11 cellular contexts compared by ENCODE assay signal in the genomic region with DNA sequence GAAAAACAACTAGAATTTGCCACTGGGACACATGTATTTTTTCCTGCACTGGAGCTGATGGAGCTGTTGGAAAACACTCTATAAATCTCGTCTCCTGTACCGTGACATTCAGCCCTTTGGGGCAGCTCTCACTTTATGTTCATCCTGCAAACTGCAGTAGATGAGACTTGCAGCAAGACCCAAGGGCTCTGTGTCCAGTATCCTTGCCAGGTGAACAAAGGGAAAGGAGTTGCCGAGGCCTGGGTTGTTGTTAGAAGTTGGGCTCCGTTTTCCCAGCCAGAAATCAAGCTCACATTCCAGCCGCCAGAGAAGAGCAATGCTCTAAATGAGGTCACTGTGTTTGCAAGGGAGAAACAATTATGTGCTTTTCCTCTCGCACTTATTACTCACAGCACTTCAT.
DNase-seq lines count a peak whose midpoint lies in the region; ATAC-seq, FAIRE-seq and TF ChIP-seq lines count a peak whose summit lies in the region.
"Had no signal": no experiment of that assay in that cellular context is flagged by ENCODE, and none has a peak within 500 bp of the region (broad histone marks: within the 10 kb centered on the region; RNA-seq: fewer than 3 reads in every experiment).

No MANE protein-coding gene starts in this region.

- H3K27me3 ChIP-seq in astrocyte (ENCODE audit: insufficient read depth, low read length), result no peaks in the 10 kb centered on the region
- H3K27me3 ChIP-seq in left ventricle myocardium inferior (ENCODE audit: low read depth), result no peaks in the 10 kb centered on the region

- H3K79me2 ChIP-seq in astrocyte (ENCODE audit: insufficient read depth, low read length), result no peaks in the 10 kb centered on the region

- H3K4me3 ChIP-seq in astrocyte (ENCODE audit: insufficient read depth, low read depth, low read length), result no peak overlapping the region
- H3K4me3 ChIP-seq in left ventricle myocardium inferior, result no peak overlapping the region

- H3K9me3 Mint-ChIP-seq in astrocyte (ENCODE audit: unreplicated experiment), result no peaks in the 10 kb centered on the region
- H3K9me3 Mint-ChIP-seq: central memory CD8-positive, alpha-beta T cell had no signal

- H2AFZ ChIP-seq in astrocyte (ENCODE audit: low read depth, low read length), result peak overlapping the region; percentile 47

- peak overlapping the region; percentile 38 for H3K4me2 ChIP-seq in astrocyte (ENCODE audit: low read length)

- H3K36me3 Mint-ChIP-seq in astrocyte (ENCODE audit: low read depth, unreplicated experiment), result no peaks in the 10 kb centered on the region

- intact Hi-C loops in left ventricle myocardium inferior (cut with micrococcal nuclease), result no loop called here

- no peak for FAIRE-seq in astrocyte (lab: Jason Lieb, UNC)
- FAIRE-seq: islet of Langerhans had no signal

- TF ChIP-seq CTCF in astrocyte (IDR thresholded peaks at IDR 0.05; ENCODE audit: insufficient read depth, low read depth, low read length) (peak; percentile 10), left ventricle myocardium inferior (IDR thresholded peaks at IDR 0.05; ENCODE audit: borderline replicate concordance) (peak; percentile 44)

- peaks cover 11% of the 10 kb centered on the region for H3K4me1 Mint-ChIP-seq in astrocyte (ENCODE audit: low read depth, unreplicated experiment)
- H3K4me1 Mint-ChIP-seq: central memory CD8-positive, alpha-beta T cell had no signal

- no peak overlapping the region for H3K4me3 Mint-ChIP-seq in astrocyte (ENCODE audit: unreplicated experiment)
- H3K4me3 Mint-ChIP-seq: central memory CD8-positive, alpha-beta T cell had no signal

- H3K27ac ChIP-seq in astrocyte (ENCODE audit: low read depth, low read length), result no peak overlapping the region
- H3K27ac ChIP-seq in left ventricle myocardium inferior (replicated peaks), result peak overlapping the region; percentile 15

- peak overlapping the region; percentile 80 for H3K27ac Mint-ChIP-seq in astrocyte (ENCODE audit: unreplicated experiment)

- peaks cover 3% of the 10 kb centered on the region for H3K27me3 Mint-ChIP-seq in astrocyte (ENCODE audit: low read depth, unreplicated experiment)
- H3K27me3 Mint-ChIP-seq: central memory CD8-positive, alpha-beta T cell had no signal

- no peaks in the 10 kb centered on the region for H4K20me1 ChIP-seq in astrocyte (ENCODE audit: insufficient read depth, low read length)

- no peaks in the 10 kb centered on the region for H3K4me1 ChIP-seq in astrocyte (ENCODE audit: insufficient read depth, low read length)
- H3K4me1 ChIP-seq in left ventricle myocardium inferior, result peaks cover 11% of the 10 kb centered on the region

- peak; percentile 77 for DNase-seq in GM03348 (ENCODE audit: low spot score)
- peak; percentile 66 for DNase-seq in astrocyte (ENCODE audit: low read depth)
- DNase-seq in left ventricle myocardium inferior, result no peak
- peak; percentile 64 for DNase-seq in retina
- DNase-seq in activated effector memory CD4-positive, alpha-beta T cell treated with anti-CD3 and anti-CD28 coated beads, Interleukin-2, amount 50 U/mL, for 16 hours, result no peak
- no peak for DNase-seq in HPDE6-E6E7 (ENCODE audit: extremely low spot score)
- DNase-seq: stimulated activated CD4-positive, alpha-beta T cell treated with anti-CD3 and anti-CD28 coated beads, Interleukin-15, amount 100 ng/mL, for 24 hours had no signal

- H3K9me3 ChIP-seq in astrocyte (ENCODE audit: insufficient read depth, low read depth, low read length) (no peaks in the 10 kb centered on the region), left ventricle myocardium inferior (replicated peaks) (no peaks in the 10 kb centered on the region)

- ATAC-seq in GM19452 (IDR thresholded peaks at IDR 0.05; ENCODE audit: unreplicated experiment) (no peak), HG02885 (IDR thresholded peaks at IDR 0.05; ENCODE audit: poor library complexity, unreplicated experiment) (no peak)

- H3K36me3 ChIP-seq in astrocyte (ENCODE audit: insufficient read depth, low read length), result no peaks in the 10 kb centered on the region
- no peaks in the 10 kb centered on the region for H3K36me3 ChIP-seq in left ventricle myocardium inferior

- no peak overlapping the region for H3K9ac ChIP-seq in astrocyte (ENCODE audit: low read length)

Comparison
In these comparisons a context has a peak if more than half of its experiments do, and no peak if none do; other contexts are left out.
1. DNase-seq: peak in GM03348 (single experiment), astrocyte (single experiment) and retina (single experiment); none in left ventricle myocardium inferior (single experiment), activated effector memory CD4-positive, alpha-beta T cell treated with anti-CD3 and anti-CD28 coated beads, Interleukin-2, amount 50 U/mL, for 16 hours (single experiment) and HPDE6-E6E7 (single experiment).